ENCODE assay signal across 16 cellular contexts in genomic region chr5:135826994-135827671, GRCh38. TPM values are rescaled to one million over a fixed set of nuclear protein-coding genes. Genes with fewer than 3 reads are reported as not detected.
"Had no signal": no experiment of that assay in that cellular context is flagged by ENCODE, and none has a peak within 500 bp of the region (broad histone marks: within the 10 kb centered on the region; RNA-seq: fewer than 3 reads in every experiment).

No MANE protein-coding gene starts in this region.

- H3K4me3 ChIP-seq: ascending aorta, coronary artery, left ventricle myocardium inferior, neural progenitor cell, ovary had no signal

- DNase-seq: activated CD4-positive, alpha-beta T cell treated with anti-CD3 and anti-CD28 coated beads for 1 hour; activated CD4-positive, alpha-beta T cell treated with anti-CD3 and anti-CD28 coated beads, Interleukin-2, amount 50 U/mL, for 4 hours; activated T-cell treated with anti-CD3 and anti-CD28 coated beads, Interleukin-2, amount 50 U/mL, for 4 hours; left ventricle myocardium inferior; ovary; stimulated activated CD4-positive, alpha-beta T cell treated with anti-CD3 and anti-CD28 coated beads, Interleukin-4, amount 100 ng/mL, for 24 hours; WERI-Rb-1 had no signal

- H3K27me3 ChIP-seq: ascending aorta, ovary had no signal

- H3K36me3 ChIP-seq: ascending aorta, left ventricle myocardium inferior, neural progenitor cell, ovary, WERI-Rb-1 had no signal

- H3K9ac ChIP-seq: neural progenitor cell had no signal

- H3K4me3 Mint-ChIP-seq: activated naive CD4-positive, alpha-beta T cell treated with anti-CD3 and anti-CD28 coated beads, Interleukin-2, amount 50 U/mL, for 24 hours; activated T-cell treated with anti-CD3 and anti-CD28 coated beads, Interleukin-2, amount 50 U/mL, for 4 hours; neural progenitor cell; stimulated activated memory B cell treated with anti-CD40 and anti-IgM and Interleukin-4, amounts not matched to agents 10 μg/mL and 1 μg/mL and 100 μg/mL, for 72 hours had no signal

- H3K36me3 Mint-ChIP-seq: activated naive CD4-positive, alpha-beta T cell treated with anti-CD3 and anti-CD28 coated beads, Interleukin-2, amount 50 U/mL, for 24 hours; neural progenitor cell; stimulated activated memory B cell treated with anti-CD40 and anti-IgM and Interleukin-4, amounts not matched to agents 10 μg/mL and 1 μg/mL and 100 μg/mL, for 72 hours had no signal

- H3K27ac ChIP-seq: ascending aorta, coronary artery, left ventricle myocardium inferior, neural progenitor cell, ovary, WERI-Rb-1 had no signal

- H3K9me3 Mint-ChIP-seq: activated naive CD4-positive, alpha-beta T cell treated with anti-CD3 and anti-CD28 coated beads, Interleukin-2, amount 50 U/mL, for 24 hours; activated T-cell treated with anti-CD3 and anti-CD28 coated beads, Interleukin-2, amount 50 U/mL, for 4 hours; neural progenitor cell; stimulated activated memory B cell treated with anti-CD40 and anti-IgM and Interleukin-4, amounts not matched to agents 10 μg/mL and 1 μg/mL and 100 μg/mL, for 72 hours had no signal

- H3K9me3 ChIP-seq: ascending aorta, left ventricle myocardium inferior, ovary had no signal

- H3K27ac Mint-ChIP-seq: activated naive CD4-positive, alpha-beta T cell treated with anti-CD3 and anti-CD28 coated beads, Interleukin-2, amount 50 U/mL, for 24 hours; neural progenitor cell; stimulated activated memory B cell treated with anti-CD40 and anti-IgM and Interleukin-4, amounts not matched to agents 10 μg/mL and 1 μg/mL and 100 μg/mL, for 72 hours had no signal

- H3K4me1 Mint-ChIP-seq: activated naive CD4-positive, alpha-beta T cell treated with anti-CD3 and anti-CD28 coated beads, Interleukin-2, amount 50 U/mL, for 24 hours; stimulated activated memory B cell treated with anti-CD40 and anti-IgM and Interleukin-4, amounts not matched to agents 10 μg/mL and 1 μg/mL and 100 μg/mL, for 72 hours had no signal

- H3K4me1 ChIP-seq: ascending aorta, left ventricle myocardium inferior, neural progenitor cell had no signal

RNA-seq across cellular contexts. Expression of gene SLC25A48, which starts 7.3 kb away (rescaled TPM):
- total RNA-seq: activated T-cell treated with anti-CD3 and anti-CD28 coated beads, Interleukin-2, amount 50 U/mL, for 4 hours; ascending aorta; kidney epithelial cell; left ventricle myocardium inferior; mononuclear cell; pulmonary artery endothelial cell; T-helper 2 cell treated with Interferon-gamma antibody and Interleukin-4, amounts not matched to agents 100 ng/mL and 5 ng/mL, for 36 hours had no signal
- polyA plus RNA-seq: ovary had no signal
